ENCODE assay signal across 23 cellular contexts in genomic region chr12:121030576-121031212, GRCh38. TPM values are rescaled to one million over a fixed set of nuclear protein-coding genes. Genes with fewer than 3 reads are reported as not detected.
A peak's percentile ranks its signal among the peaks of the same experiment; 100 is the strongest.
DNase-seq lines count a peak whose midpoint lies in the region; ATAC-seq and TF ChIP-seq lines count a peak whose summit lies in the region.
"Had no signal": no experiment of that assay in that cellular context is flagged by ENCODE, and none has a peak within 500 bp of the region (broad histone marks: within the 10 kb centered on the region; RNA-seq: fewer than 3 reads in every experiment).

No MANE protein-coding gene starts in this region.

- H3K27ac Mint-ChIP-seq in Caco-2 (ENCODE audit: unreplicated experiment) = peak overlapping the region; percentile 31
- no peak overlapping the region for H3K27ac Mint-ChIP-seq in GM23338
- H3K27ac Mint-ChIP-seq in activated CD8-positive, alpha-beta T cell treated with anti-CD3 and anti-CD28 coated beads for 36 hours = peak overlapping the region; percentile 31
- peak overlapping the region; percentile 48 for H3K27ac Mint-ChIP-seq in nephron progenitor cell
- H3K27ac Mint-ChIP-seq in T-helper 2 cell treated with Interferon-gamma antibody and Interleukin-4, amounts not matched to agents 5 μg/mL and 100 μg/mL, for 36 hours = no peak overlapping the region

- peaks cover 8% of the 10 kb centered on the region for H3K4me1 Mint-ChIP-seq in Caco-2 (ENCODE audit: low read depth, unreplicated experiment)
- peaks cover 14% of the 10 kb centered on the region for H3K4me1 Mint-ChIP-seq in GM23338
- peaks cover 28% of the 10 kb centered on the region for H3K4me1 Mint-ChIP-seq in activated CD8-positive, alpha-beta T cell treated with anti-CD3 and anti-CD28 coated beads for 36 hours (ENCODE audit: low read depth)
- H3K4me1 Mint-ChIP-seq in nephron progenitor cell = peaks cover 6% of the 10 kb centered on the region
- peaks cover 31% of the 10 kb centered on the region for H3K4me1 Mint-ChIP-seq in T-helper 2 cell treated with Interferon-gamma antibody and Interleukin-4, amounts not matched to agents 5 μg/mL and 100 μg/mL, for 36 hours (ENCODE audit: low read depth)

- H3K4me3 Mint-ChIP-seq in Caco-2 (ENCODE audit: unreplicated experiment) (no peak overlapping the region), GM23338 (no peak overlapping the region), nephron progenitor cell (no peak overlapping the region)
- no peak overlapping the region for H3K4me3 Mint-ChIP-seq in activated CD8-positive, alpha-beta T cell treated with anti-CD3 and anti-CD28 coated beads for 36 hours
- no peak overlapping the region for H3K4me3 Mint-ChIP-seq in T-helper 2 cell treated with Interferon-gamma antibody and Interleukin-4, amounts not matched to agents 5 μg/mL and 100 μg/mL, for 36 hours

- H3K4me1 ChIP-seq in Caco-2 (peaks cover 15% of the 10 kb centered on the region), GM23338 (ENCODE audit: insufficient read depth) (peaks cover 4% of the 10 kb centered on the region)
- H3K4me1 ChIP-seq: Peyer's patch had no signal

- TF ChIP-seq CTCF in Caco-2 (IDR thresholded peaks at IDR 0.05; ENCODE audit: insufficient read depth in 1 of 2, low read depth in 1 of 2, low read length in 1 of 2, severe bottlenecking in 1 of 2, unreplicated experiment in 1 of 2) (no peak), GM23338 (conservative IDR thresholded peaks at IDR 0.05; ENCODE audit: low read depth in 2 of 2) (no peak), nephron progenitor cell (IDR thresholded peaks at IDR 0.05) (no peak)
- TF ChIP-seq CTCF in activated CD8-positive, alpha-beta T cell treated with anti-CD3 and anti-CD28 coated beads for 36 hours (IDR thresholded peaks at IDR 0.05) = no peak

- no peaks in the 10 kb centered on the region for H3F3A ChIP-seq in GM23338 (replicated peaks; ENCODE audit: low read depth)

- H3K36me3 Mint-ChIP-seq in Caco-2 (ENCODE audit: insufficient read depth, unreplicated experiment) (peaks cover 9% of the 10 kb centered on the region), GM23338 (ENCODE audit: low read depth) (no peaks in the 10 kb centered on the region), nephron progenitor cell (ENCODE audit: low read depth) (no peaks in the 10 kb centered on the region)
- H3K36me3 Mint-ChIP-seq in activated CD8-positive, alpha-beta T cell treated with anti-CD3 and anti-CD28 coated beads for 36 hours (ENCODE audit: low read depth) = peaks cover 3% of the 10 kb centered on the region
- peaks cover 36% of the 10 kb centered on the region for H3K36me3 Mint-ChIP-seq in T-helper 2 cell treated with Interferon-gamma antibody and Interleukin-4, amounts not matched to agents 5 μg/mL and 100 μg/mL, for 36 hours (ENCODE audit: low read depth)

- peaks cover 13% of the 10 kb centered on the region for H3K9me3 ChIP-seq in Caco-2
- H3K9me3 ChIP-seq: SJSA1 had no signal

- H3K27me3 ChIP-seq in Caco-2 (replicated peaks; ENCODE audit: control insufficient read depth, insufficient read depth, low read length) = no peaks in the 10 kb centered on the region
- no peaks in the 10 kb centered on the region for H3K27me3 ChIP-seq in GM23338 (ENCODE audit: insufficient read depth)
- H3K27me3 ChIP-seq: Peyer's patch, SJSA1 had no signal

- no peak for ATAC-seq in GM23338
- ATAC-seq in activated CD8-positive, alpha-beta T cell treated with anti-CD3 and anti-CD28 coated beads for 36 hours = no peak
- ATAC-seq in HG03342 (IDR thresholded peaks at IDR 0.05; ENCODE audit: unreplicated experiment) = no peak

- no peak for DNase-seq in Caco-2
- DNase-seq in GM23338 (ENCODE audit: low spot score) = no peak
- DNase-seq in activated CD8-positive, alpha-beta T cell treated with anti-CD3 and anti-CD28 coated beads for 36 hours = no peak
- no peak for DNase-seq in nephron progenitor cell
- DNase-seq in T-helper 2 cell treated with Interferon-gamma antibody and Interleukin-4, amounts not matched to agents 5 μg/mL and 100 μg/mL, for 36 hours (ENCODE audit: low spot score) = no peak
- DNase-seq in medulla oblongata (ENCODE audit: extremely low spot score) = no peak
- DNase-seq: CD4-positive, CD25-positive, alpha-beta regulatory T cell; COR-L47; GOT3; HCEC 1CT; IMR-90; NCI-H1105; NCI-H146; NCI-H2029; NCI-H226; NCI-H510A treated with DMSO at 0.1 percent for 48 hours; NCI-H774; Peyer's patch had no signal

- POLR2A ChIA-PET in Caco-2 (lab: Charles Lee) = no interaction called here
- POLR2A ChIA-PET in activated CD8-positive, alpha-beta T cell treated with anti-CD3 and anti-CD28 coated beads for 36 hours (lab: Charles Lee) = interaction anchor here (1.1 kb wide), 1 partner anchor 15 kb away, joined by 5 read pairs; the partner anchor contains the start of gene C12orf43

- H3K4me2 ChIP-seq in GM23338 = no peak overlapping the region
- H3K4me2 ChIP-seq: KMS-11 had no signal

- CTCF ChIA-PET in Caco-2 (lab: Charles Lee) = no interaction called here
- CTCF ChIA-PET in activated CD8-positive, alpha-beta T cell treated with anti-CD3 and anti-CD28 coated beads for 36 hours (lab: Charles Lee) = interaction anchor here (1.0 to 1.4 kb wide), 2 partner anchors 14 to 24 kb away, joined by 3 to 4 read pairs; partner anchors contain the start of gene C12orf43

- H3K4me3 ChIP-seq in Caco-2 (ENCODE audit: low read depth, low read length) (no peak overlapping the region), GM23338 (no peak overlapping the region)
- H3K4me3 ChIP-seq: Peyer's patch, SJSA1 had no signal

- H4K20me1 ChIP-seq in GM23338 (replicated peaks; ENCODE audit: insufficient read depth) = no peaks in the 10 kb centered on the region

- no TSS peak for BruUV-seq in Caco-2 (replicated peaks; lab: Mats Ljungman, UMichigan)

- intact Hi-C loops in Caco-2 (cut with micrococcal nuclease; ENCODE audit: unreplicated experiment) = no loop called here
- intact Hi-C loops in activated CD8-positive, alpha-beta T cell treated with anti-CD3 and anti-CD28 coated beads for 36 hours (cut with micrococcal nuclease) = no loop called here

- H3K9me2 ChIP-seq in GM23338 (ENCODE audit: insufficient read depth) = no peaks in the 10 kb centered on the region; the same call in 1 of the 2 replicates

- H3K36me3 ChIP-seq in Caco-2 (ENCODE audit: control insufficient read depth, insufficient read depth, low read length) (no peaks in the 10 kb centered on the region; the same call in 1 of the 2 replicates), GM23338 (ENCODE audit: insufficient read depth) (no peaks in the 10 kb centered on the region)
- H3K36me3 ChIP-seq: Peyer's patch, SJSA1 had no signal

- peak overlapping the region; percentile 32; the same call in 1 of the 2 replicates for H2AFZ ChIP-seq in GM23338

- H3K79me2 ChIP-seq in GM23338 (replicated peaks; ENCODE audit: insufficient read depth) = no peaks in the 10 kb centered on the region

- H3K9me3 Mint-ChIP-seq in Caco-2 (ENCODE audit: unreplicated experiment) (no peaks in the 10 kb centered on the region), GM23338 (no peaks in the 10 kb centered on the region), nephron progenitor cell (no peaks in the 10 kb centered on the region)
- H3K9me3 Mint-ChIP-seq in activated CD8-positive, alpha-beta T cell treated with anti-CD3 and anti-CD28 coated beads for 36 hours = no peaks in the 10 kb centered on the region
- no peaks in the 10 kb centered on the region for H3K9me3 Mint-ChIP-seq in T-helper 2 cell treated with Interferon-gamma antibody and Interleukin-4, amounts not matched to agents 5 μg/mL and 100 μg/mL, for 36 hours

- H3K27me3 Mint-ChIP-seq in Caco-2 (ENCODE audit: insufficient read depth, unreplicated experiment) (no peaks in the 10 kb centered on the region), GM23338 (ENCODE audit: insufficient read depth, low read depth, poor library complexity) (peaks cover 4% of the 10 kb centered on the region), nephron progenitor cell (ENCODE audit: low read depth, poor library complexity) (peaks cover 18% of the 10 kb centered on the region)
- no peaks in the 10 kb centered on the region for H3K27me3 Mint-ChIP-seq in activated CD8-positive, alpha-beta T cell treated with anti-CD3 and anti-CD28 coated beads for 36 hours
- H3K27me3 Mint-ChIP-seq in T-helper 2 cell treated with Interferon-gamma antibody and Interleukin-4, amounts not matched to agents 5 μg/mL and 100 μg/mL, for 36 hours (ENCODE audit: low read depth) = no peaks in the 10 kb centered on the region
- H3K27me3 Mint-ChIP-seq: CD4-positive, CD25-positive, alpha-beta regulatory T cell had no signal

- H3K27ac ChIP-seq in GM23338 (ENCODE audit: low read depth) = no peak overlapping the region
- H3K27ac ChIP-seq: KMS-11, Peyer's patch, SJSA1 had no signal

TF ChIP-seq in GM23338, 12 proteins besides CTCF, POLR2A, EP300 and RAD21 (continues in another document):
- TF ChIP-seq ZNF331 (CRISPR knock-in tag; IDR thresholded peaks at IDR 0.05; ENCODE audit: low read depth) = no peak

RNA-seq across cellular contexts. Expression of gene OASL, which starts 8.4 kb away (rescaled TPM):
- 0.11 and 0.35 TPM in 2 replicates for total RNA-seq in Caco-2 (2022)
- total RNA-seq in GM23338 (2014; rRNA removed; shearing (Covaris generic)) = not detected in 2 replicates
- not detected in 2 replicates for polyA plus RNA-seq in GM23338 (2016; fragmentation: Nextera tagmentation; extraction: Ambion mirVana)
- 10 to 100 TPM; 11.1 to 11.4 TPM for total RNA-seq in activated CD8-positive, alpha-beta T cell treated with anti-CD3 and anti-CD28 coated beads for 36 hours
- total RNA-seq: SJSA1 had no signal

RNA-seq across cellular contexts. Expression of gene C12orf43, which starts 14.4 kb away (rescaled TPM):
- 19.3 and 22.1 TPM in 2 replicates for total RNA-seq in Caco-2 (2022)
- total RNA-seq in GM23338 (2014; rRNA removed; shearing (Covaris generic)) = 9.8 and 15.2 TPM in 2 replicates
- polyA plus RNA-seq in GM23338 (2016; fragmentation: Nextera tagmentation; extraction: Ambion mirVana) = 19.6 and 20.7 TPM in 2 replicates
- 10 to 100 TPM; 19.8 to 20.7 TPM for total RNA-seq in activated CD8-positive, alpha-beta T cell treated with anti-CD3 and anti-CD28 coated beads for 36 hours

RNA-seq across cellular contexts. Expression of gene HNF1A, which starts 52.4 kb away (rescaled TPM):
- 37.1 and 41.2 TPM in 2 replicates for total RNA-seq in Caco-2 (2022)
- not detected in 2 replicates for total RNA-seq in GM23338 (2014; rRNA removed; shearing (Covaris generic))
- polyA plus RNA-seq in GM23338 (2016; fragmentation: Nextera tagmentation; extraction: Ambion mirVana) = 0.10 and 0.11 TPM in 2 replicates
- total RNA-seq in activated CD8-positive, alpha-beta T cell treated with anti-CD3 and anti-CD28 coated beads for 36 hours = not detected
- total RNA-seq: CD4-positive, CD25-positive, alpha-beta regulatory T cell; OCI-LY7; SJSA1 had no signal
- polyA plus RNA-seq: BJ; CD4-positive, CD25-positive, alpha-beta regulatory T cell; IMR-90 had no signal

Comparison
In these comparisons a context has a peak if more than half of its experiments do, and no peak if none do; other contexts are left out.
1. H3K27ac Mint-ChIP-seq: peak in Caco-2 (single experiment), activated CD8-positive, alpha-beta T cell treated with anti-CD3 and anti-CD28 coated beads for 36 hours (single experiment) and nephron progenitor cell (single experiment); none in GM23338 (single experiment) and T-helper 2 cell treated with Interferon-gamma antibody and Interleukin-4, amounts not matched to agents 5 μg/mL and 100 μg/mL, for 36 hours (single experiment).
2. RNA of gene HNF1A, which starts 52.4 kb away (total RNA-seq): 37.1 to 41.2 TPM in Caco-2; not detected in GM23338 and not detected in activated CD8-positive, alpha-beta T cell treated with anti-CD3 and anti-CD28 coated beads for 36 hours; every median in the first group is over 10 times any median in the second.